ENCODE assay signal across 8 cellular contexts in the genomic region with DNA sequence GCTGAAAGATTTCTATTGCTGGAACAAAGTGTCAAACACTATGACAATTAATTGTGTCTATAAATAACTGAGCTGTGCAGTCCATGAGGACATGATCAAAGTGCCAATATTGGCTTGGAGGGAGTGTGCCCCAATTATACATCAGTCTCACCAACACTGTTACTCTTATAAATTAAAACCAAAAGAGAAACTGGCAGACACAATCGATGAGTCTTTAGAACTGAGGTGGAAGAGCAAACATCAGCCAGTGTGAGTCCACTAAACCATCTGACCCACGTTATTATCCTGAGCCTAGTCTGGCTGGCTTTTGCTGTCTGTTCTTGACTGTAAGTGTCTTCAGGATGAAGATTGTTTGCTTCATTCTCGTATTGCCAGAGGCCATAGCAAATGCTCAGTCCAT.
"Had no signal": no experiment of that assay in that cellular context is flagged by ENCODE, and none has a peak within 500 bp of the region (broad histone marks: within the 10 kb centered on the region; RNA-seq: fewer than 3 reads in every experiment).

No MANE protein-coding gene starts in this region.

- DNase-seq: GM23248, GOT3, H7, IMR-90 had no signal

- FAIRE-seq: K562 had no signal

- H3K36me3 ChIP-seq: HAP-1 had no signal

- H3K9me3 ChIP-seq: HAP-1 had no signal

- H3K9ac ChIP-seq: GM23248 had no signal

- H3K27ac ChIP-seq: GM23248, HL-60 had no signal

- H3K4me3 ChIP-seq: GM23248, HAP-1, K562 had no signal

- ATAC-seq: HCT116, K562 had no signal

- H2AFZ ChIP-seq: GM23248 had no signal
